In genomic region chr5:157611571-157612067, GRCh38 we compare ENCODE assay signal across 9 cellular contexts. TPM values are rescaled to one million over a fixed set of nuclear protein-coding genes. Genes with fewer than 3 reads are reported as not detected.
A peak's percentile ranks its signal among the peaks of the same experiment; 100 is the strongest.
DNase-seq lines count a peak whose midpoint lies in the region; ATAC-seq and TF ChIP-seq lines count a peak whose summit lies in the region.
"Had no signal": no experiment of that assay in that cellular context is flagged by ENCODE, and none has a peak within 500 bp of the region (broad histone marks: within the 10 kb centered on the region; RNA-seq: fewer than 3 reads in every experiment).

No MANE protein-coding gene starts in this region.

- H3K9me3 Mint-ChIP-seq in MCF 10A (ENCODE audit: unreplicated experiment) = no peaks in the 10 kb centered on the region
- H3K9me3 Mint-ChIP-seq in activated T-helper 1 cell treated with anti-CD3 and anti-CD28 coated beads, Interleukin-12 subunit alpha, Interleukin-12 subunit beta, Interleukin-2, Interleukin-4 antibody, amounts not matched to agents 30 ng/mL and 10 ng/mL and 1 ng/mL, durations not matched to agents 14 hours and 24 hours and 36 hours = no peaks in the 10 kb centered on the region

- H3K27ac Mint-ChIP-seq in MCF 10A (ENCODE audit: low read depth, unreplicated experiment) = peak overlapping the region; percentile 47
- peak overlapping the region; percentile 55 for H3K27ac Mint-ChIP-seq in activated T-helper 1 cell treated with anti-CD3 and anti-CD28 coated beads, Interleukin-12 subunit alpha, Interleukin-12 subunit beta, Interleukin-2, Interleukin-4 antibody, amounts not matched to agents 30 ng/mL and 10 ng/mL and 1 ng/mL, durations not matched to agents 14 hours and 24 hours and 36 hours

- no peaks in the 10 kb centered on the region for H3K9me3 ChIP-seq in breast epithelium

- POLR2A ChIA-PET in MCF 10A (lab: Yijun Ruan, JAX) = interaction anchor here (0.6 to 0.8 kb wide), 2 partner anchors 31 to 148 kb away, joined by 3 to 5 read pairs; no protein-coding TSS in a partner anchor

- ATAC-seq in HG02938 (IDR thresholded peaks at IDR 0.05; ENCODE audit: unreplicated experiment) (peak; percentile 48), HG03196 (IDR thresholded peaks at IDR 0.05; ENCODE audit: unreplicated experiment) (no peak)

- H3K27me3 ChIP-seq in breast epithelium = no peaks in the 10 kb centered on the region

- no peaks in the 10 kb centered on the region for H3K27me3 Mint-ChIP-seq in MCF 10A (ENCODE audit: insufficient read depth, unreplicated experiment)
- no peaks in the 10 kb centered on the region for H3K27me3 Mint-ChIP-seq in activated T-helper 1 cell treated with anti-CD3 and anti-CD28 coated beads, Interleukin-12 subunit alpha, Interleukin-12 subunit beta, Interleukin-2, Interleukin-4 antibody, amounts not matched to agents 30 ng/mL and 10 ng/mL and 1 ng/mL, durations not matched to agents 14 hours and 24 hours and 36 hours (ENCODE audit: insufficient read depth)

- no peaks in the 10 kb centered on the region for H3K36me3 ChIP-seq in breast epithelium

- no peak overlapping the region for H3K4me3 Mint-ChIP-seq in MCF 10A (ENCODE audit: unreplicated experiment)
- H3K4me3 Mint-ChIP-seq in activated T-helper 1 cell treated with anti-CD3 and anti-CD28 coated beads, Interleukin-12 subunit alpha, Interleukin-12 subunit beta, Interleukin-2, Interleukin-4 antibody, amounts not matched to agents 30 ng/mL and 10 ng/mL and 1 ng/mL, durations not matched to agents 14 hours and 24 hours and 36 hours = peak overlapping the region; percentile 21

- no peaks in the 10 kb centered on the region for H3K4me1 ChIP-seq in breast epithelium

- no peak for DNase-seq in MCF 10A (ENCODE audit: unreplicated experiment)
- no peak for DNase-seq in breast epithelium (ENCODE audit: low spot score in 2 of 2)
- no peak for DNase-seq in activated T-helper 1 cell treated with anti-CD3 and anti-CD28 coated beads, Interleukin-12 subunit alpha, Interleukin-12 subunit beta, Interleukin-2, Interleukin-4 antibody, amounts not matched to agents 30 ng/mL and 10 ng/mL and 1 ng/mL, durations not matched to agents 14 hours and 24 hours and 36 hours (ENCODE audit: low spot score)
- DNase-seq in AML-193 (lab: John Stamatoyannopoulos, UW) = no peak
- no peak for DNase-seq in UCSD-AML1 (lab: John Stamatoyannopoulos, UW; ENCODE audit: unreplicated experiment)
- no peak for DNase-seq in activated CD4-positive, alpha-beta T cell treated with anti-CD3 and anti-CD28 coated beads for 48 hours
- DNase-seq: activated effector memory CD4-positive, alpha-beta T cell treated with Interleukin-2 at 50 U/mL for 16 hours had no signal

- no TSS peak for BruUV-seq in MCF 10A (replicated peaks; lab: Mats Ljungman, UMichigan)

- H3K36me3 Mint-ChIP-seq in MCF 10A (ENCODE audit: insufficient read depth, unreplicated experiment) = no peaks in the 10 kb centered on the region
- H3K36me3 Mint-ChIP-seq in activated T-helper 1 cell treated with anti-CD3 and anti-CD28 coated beads, Interleukin-12 subunit alpha, Interleukin-12 subunit beta, Interleukin-2, Interleukin-4 antibody, amounts not matched to agents 30 ng/mL and 10 ng/mL and 1 ng/mL, durations not matched to agents 14 hours and 24 hours and 36 hours (ENCODE audit: low read depth) = peaks cover 6% of the 10 kb centered on the region

- H3K4me1 Mint-ChIP-seq in MCF 10A (ENCODE audit: insufficient read depth, unreplicated experiment) = peaks cover 23% of the 10 kb centered on the region
- H3K4me1 Mint-ChIP-seq in activated T-helper 1 cell treated with anti-CD3 and anti-CD28 coated beads, Interleukin-12 subunit alpha, Interleukin-12 subunit beta, Interleukin-2, Interleukin-4 antibody, amounts not matched to agents 30 ng/mL and 10 ng/mL and 1 ng/mL, durations not matched to agents 14 hours and 24 hours and 36 hours (ENCODE audit: low read depth) = peaks cover 70% of the 10 kb centered on the region

- CTCF ChIA-PET in MCF 10A (lab: Yijun Ruan, JAX) = interaction anchor here (0.6 to 1.4 kb wide), 3 partner anchors 15 to 1950 kb away, joined by 3 to 4 read pairs (median 3); no protein-coding TSS in a partner anchor

- TF ChIP-seq CTCF in MCF 10A (IDR thresholded peaks at IDR 0.05; ENCODE audit: unreplicated experiment) (no peak), breast epithelium (IDR thresholded peaks at IDR 0.05) (no peak)

- intact Hi-C loops in MCF 10A (cut with micrococcal nuclease) = loop anchor here (5.0 kb wide), 1 partner anchor 49 kb away; no protein-coding TSS in a partner anchor
- intact Hi-C loops in breast epithelium (cut with DNase I; ENCODE audit: low total_unique reads) = no loop called here
- intact Hi-C loops in activated T-helper 1 cell treated with anti-CD3 and anti-CD28 coated beads, Interleukin-12 subunit alpha, Interleukin-12 subunit beta, Interleukin-2, Interleukin-4 antibody, amounts not matched to agents 30 ng/mL and 10 ng/mL and 1 ng/mL, durations not matched to agents 14 hours and 24 hours and 36 hours (cut with micrococcal nuclease) = loop anchor here (1.0 kb wide), 3 partner anchors 8 to 29 kb away; no protein-coding TSS in a partner anchor

- no peak for TF ChIP-seq POLR2A in breast epithelium (IDR thresholded peaks at IDR 0.05)

- no peak overlapping the region for H3K27ac ChIP-seq in breast epithelium

- H3K4me3 ChIP-seq in breast epithelium = no peak overlapping the region

RNA-seq across cellular contexts. Expression of gene ADAM19, which starts 36.0 kb away (rescaled TPM):
- total RNA-seq in MCF 10A (2022) (0.47 and 0.96 TPM in 2 replicates), breast epithelium (1 to 10 TPM; 1.9 to 3.6 (median 3.5) TPM)
- total RNA-seq in activated T-helper 1 cell treated with anti-CD3 and anti-CD28 coated beads, Interleukin-12 subunit alpha, Interleukin-12 subunit beta, Interleukin-2, Interleukin-4 antibody, amounts not matched to agents 30 ng/mL and 10 ng/mL and 1 ng/mL, durations not matched to agents 14 hours and 24 hours and 36 hours = 341 and 348 TPM in 2 replicates

RNA-seq across cellular contexts. Expression of gene SOX30, which starts 40.6 kb away (rescaled TPM):
- total RNA-seq in MCF 10A (2022) (0.15 TPM in 1 of 2 replicates, not detected in the other), breast epithelium (under 1 TPM in 1 of 3 donors, not detected in 2; 0.16 TPM)
- total RNA-seq in activated T-helper 1 cell treated with anti-CD3 and anti-CD28 coated beads, Interleukin-12 subunit alpha, Interleukin-12 subunit beta, Interleukin-2, Interleukin-4 antibody, amounts not matched to agents 30 ng/mL and 10 ng/mL and 1 ng/mL, durations not matched to agents 14 hours and 24 hours and 36 hours = 0.12 and 0.29 TPM in 2 replicates

RNA-seq across cellular contexts. Expression of gene C5orf52, which starts 59.7 kb away (rescaled TPM):
- total RNA-seq in MCF 10A (2022) (not detected in 2 replicates), breast epithelium (not detected)
- 0.39 TPM in 1 of 2 replicates, not detected in the other for total RNA-seq in activated T-helper 1 cell treated with anti-CD3 and anti-CD28 coated beads, Interleukin-12 subunit alpha, Interleukin-12 subunit beta, Interleukin-2, Interleukin-4 antibody, amounts not matched to agents 30 ng/mL and 10 ng/mL and 1 ng/mL, durations not matched to agents 14 hours and 24 hours and 36 hours

Comparison
In these comparisons a context has a peak if more than half of its experiments do, and no peak if none do; other contexts are left out.
1. RNA of gene ADAM19, which starts 36.0 kb away (total RNA-seq): 341 to 348 TPM in activated T-helper 1 cell treated with anti-CD3 and anti-CD28 coated beads, Interleukin-12 subunit alpha, Interleukin-12 subunit beta, Interleukin-2, Interleukin-4 antibody, amounts not matched to agents 30 ng/mL and 10 ng/mL and 1 ng/mL, durations not matched to agents 14 hours and 24 hours and 36 hours; 1.9 to 3.6 TPM in breast epithelium and 0.47 to 0.96 TPM in MCF 10A; every median in the first group is over 10 times any median in the second.